ENCODE assay signal across 11 cellular contexts in genomic region chr14:69711065-69711464, GRCh38.
DNase-seq lines count a peak whose midpoint lies in the region; ATAC-seq, FAIRE-seq and TF ChIP-seq lines count a peak whose summit lies in the region.
"Had no signal": no experiment of that assay in that cellular context is flagged by ENCODE, and none has a peak within 500 bp of the region (broad histone marks: within the 10 kb centered on the region; RNA-seq: fewer than 3 reads in every experiment).

No MANE protein-coding gene starts in this region.

- H3K9me3 Mint-ChIP-seq in dendritic cell treated with granulocyte-macrophage colony-stimulating factor and Interleukin-4, amounts not matched to agents 40 ng/mL and 50 ng/mL, for 4 days = no peaks in the 10 kb centered on the region
- H3K9me3 Mint-ChIP-seq: memory B cell had no signal

- H3K4me2 ChIP-seq in parathyroid adenoma (ENCODE audit: low read length) = no peak overlapping the region

- no peak overlapping the region for H2AFZ ChIP-seq in parathyroid adenoma

- intact Hi-C loops in dendritic cell treated with granulocyte-macrophage colony-stimulating factor and Interleukin-4, amounts not matched to agents 40 ng/mL and 50 ng/mL, for 4 days (cut with micrococcal nuclease) = loop anchor here (5.0 kb wide), 2 partner anchors 59 to 99 kb away; partner anchors contain the start of gene SUSD6

- H3K27ac ChIP-seq in parathyroid adenoma = peak overlapping the region; percentile 54
- H3K27ac ChIP-seq: SJSA1 had no signal

- no peaks in the 10 kb centered on the region for H3K9me3 ChIP-seq in parathyroid adenoma (ENCODE audit: control insufficient read depth, low read length)
- H3K9me3 ChIP-seq: SJSA1 had no signal

- peaks cover 4% of the 10 kb centered on the region for H3K79me2 ChIP-seq in parathyroid adenoma

- H3K9ac ChIP-seq in parathyroid adenoma = no peak overlapping the region

- FAIRE-seq in GM19239 (lab: Jason Lieb, UNC) = no peak

- no peak overlapping the region for H3K4me3 ChIP-seq in parathyroid adenoma (ENCODE audit: low read depth, low read length)
- H3K4me3 ChIP-seq: SJSA1 had no signal

- no peaks in the 10 kb centered on the region for H3K27me3 ChIP-seq in parathyroid adenoma (ENCODE audit: control insufficient read depth, insufficient read depth, low read length)
- H3K27me3 ChIP-seq: SJSA1 had no signal

- H3K36me3 ChIP-seq in parathyroid adenoma (ENCODE audit: control insufficient read depth, insufficient read depth, low read length) = no peaks in the 10 kb centered on the region

- H3K4me3 Mint-ChIP-seq in dendritic cell treated with granulocyte-macrophage colony-stimulating factor and Interleukin-4, amounts not matched to agents 40 ng/mL and 50 ng/mL, for 4 days = peak overlapping the region; percentile 57
- H3K4me3 Mint-ChIP-seq: memory B cell had no signal

- H3K4me1 Mint-ChIP-seq in dendritic cell treated with granulocyte-macrophage colony-stimulating factor and Interleukin-4, amounts not matched to agents 40 ng/mL and 50 ng/mL, for 4 days (ENCODE audit: low read depth) = peaks cover 91% of the 10 kb centered on the region

- peaks cover 22% of the 10 kb centered on the region for H3K4me1 ChIP-seq in parathyroid adenoma

- peak overlapping the region; percentile 88 for H3K27ac Mint-ChIP-seq in dendritic cell treated with granulocyte-macrophage colony-stimulating factor and Interleukin-4, amounts not matched to agents 40 ng/mL and 50 ng/mL, for 4 days

- H3K27me3 Mint-ChIP-seq in dendritic cell treated with granulocyte-macrophage colony-stimulating factor and Interleukin-4, amounts not matched to agents 40 ng/mL and 50 ng/mL, for 4 days = no peaks in the 10 kb centered on the region
- H3K27me3 Mint-ChIP-seq: memory B cell had no signal

- peaks cover 96% of the 10 kb centered on the region for H3K36me3 Mint-ChIP-seq in dendritic cell treated with granulocyte-macrophage colony-stimulating factor and Interleukin-4, amounts not matched to agents 40 ng/mL and 50 ng/mL, for 4 days (ENCODE audit: low read depth)

- ATAC-seq in HG02678 (IDR thresholded peaks at IDR 0.05; ENCODE audit: unreplicated experiment) (no peak), GM18858 (IDR thresholded peaks at IDR 0.05; ENCODE audit: unreplicated experiment) (no peak)

- TF ChIP-seq CTCF in parathyroid adenoma (IDR thresholded peaks at IDR 0.05) = no peak

- peak; percentile 84 for DNase-seq in COR-L47 (lab: John Stamatoyannopoulos, UW)
- DNase-seq in NCI-H2196 (lab: John Stamatoyannopoulos, UW; ENCODE audit: unreplicated experiment) = peak; percentile 80
- no peak for DNase-seq in GM19239 (ENCODE audit: insufficient read length, low spot score)
- no peak for DNase-seq in AG08395 (ENCODE audit: low spot score)
- DNase-seq: stimulated activated naive CD4-positive, alpha-beta T cell treated with Interleukin-2 at 50 U/mL for 16 hours had no signal

Comparison
In these comparisons a context has a peak if more than half of its experiments do, and no peak if none do; other contexts are left out.
1. DNase-seq: peak in COR-L47 (single experiment) and NCI-H2196 (single experiment); none in GM19239 (single experiment) and AG08395 (single experiment).